8 cellular contexts compared by ENCODE assay signal in genomic region chr16:30445408-30446202, GRCh38. TPM values are rescaled to one million over a fixed set of nuclear protein-coding genes. Genes with fewer than 3 reads are reported as not detected.
DNase-seq lines count a peak whose midpoint lies in the region; ATAC-seq and FAIRE-seq lines count a peak whose summit lies in the region.

A gene with protein sequence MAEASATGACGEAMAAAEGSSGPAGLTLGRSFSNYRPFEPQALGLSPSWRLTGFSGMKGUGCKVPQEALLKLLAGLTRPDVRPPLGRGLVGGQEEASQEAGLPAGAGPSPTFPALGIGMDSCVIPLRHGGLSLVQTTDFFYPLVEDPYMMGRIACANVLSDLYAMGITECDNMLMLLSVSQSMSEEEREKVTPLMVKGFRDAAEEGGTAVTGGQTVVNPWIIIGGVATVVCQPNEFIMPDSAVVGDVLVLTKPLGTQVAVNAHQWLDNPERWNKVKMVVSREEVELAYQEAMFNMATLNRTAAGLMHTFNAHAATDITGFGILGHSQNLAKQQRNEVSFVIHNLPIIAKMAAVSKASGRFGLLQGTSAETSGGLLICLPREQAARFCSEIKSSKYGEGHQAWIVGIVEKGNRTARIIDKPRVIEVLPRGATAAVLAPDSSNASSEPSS (minus strand): TSS chr16:30445874. CDS start chr16:30445727, 147 bp downstream.

- no peak for FAIRE-seq in HTR-8/SVneo (lab: Jason Lieb, UNC)

- H3K9ac ChIP-seq in endocrine pancreas (ENCODE audit: control insufficient read depth, insufficient read depth, low read length) (peak within 1 kb of the TSS; percentile 92), mesendoderm (ENCODE audit: low read length) (peak within 1 kb of the TSS; percentile 79)

- peaks cover 4% of the 10 kb centered on the region for H3K79me1 ChIP-seq in mesendoderm (ENCODE audit: low read length)

- H3K4me1 ChIP-seq in endocrine pancreas (ENCODE audit: control insufficient read depth, insufficient read depth, low read length): no peaks in the 10 kb centered on the region
- no peaks in the 10 kb centered on the region for H3K4me1 ChIP-seq in mesendoderm (ENCODE audit: control insufficient read depth, low read depth, low read length)

- no peaks in the 10 kb centered on the region for H3K36me3 ChIP-seq in endocrine pancreas (ENCODE audit: control insufficient read depth, insufficient read depth, low read length)
- H3K36me3 ChIP-seq in mesendoderm (ENCODE audit: control insufficient read depth, insufficient read depth, low read length): no peaks in the 10 kb centered on the region

- no peak within 1 kb of the TSS for H2AK5ac ChIP-seq in mesendoderm (ENCODE audit: low read length)

- H3K4me3 ChIP-seq in endocrine pancreas (ENCODE audit: control insufficient read depth, insufficient read depth, low read length) (peak within 1 kb of the TSS; percentile 62), mesendoderm (ENCODE audit: low read length) (peak within 1 kb of the TSS; percentile 81)

- H2BK5ac ChIP-seq in mesendoderm (ENCODE audit: low read length): peak within 1 kb of the TSS; percentile 32

- no peak within 1 kb of the TSS for H2BK15ac ChIP-seq in mesendoderm (replicated peaks; ENCODE audit: low read depth)

- no CpG with 5 or more reads among the region's 59 CpGs for WGBS in mesendoderm (ENCODE audit: extremely low coverage, insufficient coverage, low lambda C conversion rate)

- peaks cover 2% of the 10 kb centered on the region for H3K79me2 ChIP-seq in mesendoderm (ENCODE audit: control insufficient read depth, insufficient read depth, low read length)

- peak within 1 kb of the TSS; percentile 86 for H3K27ac ChIP-seq in mesendoderm (ENCODE audit: low read depth, low read length)

- H3K27me3 ChIP-seq in endocrine pancreas (ENCODE audit: control insufficient read depth, insufficient read depth, low read length): no peaks in the 10 kb centered on the region
- no peaks in the 10 kb centered on the region for H3K27me3 ChIP-seq in mesendoderm (ENCODE audit: insufficient read depth, low read length, poor library complexity)

- H2BK120ac ChIP-seq in mesendoderm (ENCODE audit: low read depth, low read length): peak within 1 kb of the TSS; percentile 33

- H3K4me2 ChIP-seq in mesendoderm (ENCODE audit: low read length): peak within 1 kb of the TSS; percentile 52

- peak; percentile 81 for ATAC-seq in GM19463 (IDR thresholded peaks at IDR 0.05; ENCODE audit: unreplicated experiment)

- DNase-seq in CMK (ENCODE audit: low read depth) (peak; percentile 91), HTR-8/SVneo (ENCODE audit: insufficient read length, low spot score) (peak; percentile 95), NOMO-1 treated with DMSO at 0.1 percent for 48 hours (lab: John Stamatoyannopoulos, UW; ENCODE audit: unreplicated experiment) (peak; percentile 97), mesendoderm (peak; percentile 98)
- peak; percentile 88 to 94 (median 94) for DNase-seq in activated CD8-positive, alpha-beta memory T cell treated with anti-CD3 and anti-CD28 coated beads for 48 hours (ENCODE audit: low read depth in 2 of 3, low spot score in 2 of 3)
- DNase-seq in stimulated activated CD8-positive, alpha-beta memory T cell treated with anti-CD3 and anti-CD28 coated beads, Interleukin-15, amount 100 ng/mL, for 1 hour (ENCODE audit: low read depth): peak; percentile 94

- no peak within 1 kb of the TSS for H3K23ac ChIP-seq in mesendoderm (ENCODE audit: low read length)

- H3K9me3 ChIP-seq in endocrine pancreas (ENCODE audit: control insufficient read depth, low read length): no peaks in the 10 kb centered on the region

- H4K5ac ChIP-seq in mesendoderm (ENCODE audit: low read length): no peak within 1 kb of the TSS

- H4K8ac ChIP-seq in mesendoderm (ENCODE audit: low read depth, low read length): peak within 1 kb of the TSS; percentile 87

- peak within 1 kb of the TSS; percentile 65 for H3K18ac ChIP-seq in mesendoderm (ENCODE audit: low read length)

- H3K4ac ChIP-seq in mesendoderm (ENCODE audit: low read depth, low read length): peak within 1 kb of the TSS; percentile 23

- H3K56ac ChIP-seq in mesendoderm (ENCODE audit: low read length): peak within 1 kb of the TSS; percentile 82

RNA-seq across cellular contexts. Expression of the gene that starts here (rescaled TPM):
- 36.6 TPM for polyA plus RNA-seq in mesendoderm (2013, experiment 1 of 2)
- polyA plus RNA-seq in mesendoderm (2013, experiment 2 of 2): 36.2 TPM

Comparison
In these comparisons a context has a peak if more than half of its experiments do, and no peak if none do; other contexts are left out.
1. Peak in every context shown above with its lines: DNase-seq, ATAC-seq, H3K4me3 ChIP-seq and H3K27ac ChIP-seq.